Comparison of ENCODE assay signal across 10 cellular contexts in the genomic region with DNA sequence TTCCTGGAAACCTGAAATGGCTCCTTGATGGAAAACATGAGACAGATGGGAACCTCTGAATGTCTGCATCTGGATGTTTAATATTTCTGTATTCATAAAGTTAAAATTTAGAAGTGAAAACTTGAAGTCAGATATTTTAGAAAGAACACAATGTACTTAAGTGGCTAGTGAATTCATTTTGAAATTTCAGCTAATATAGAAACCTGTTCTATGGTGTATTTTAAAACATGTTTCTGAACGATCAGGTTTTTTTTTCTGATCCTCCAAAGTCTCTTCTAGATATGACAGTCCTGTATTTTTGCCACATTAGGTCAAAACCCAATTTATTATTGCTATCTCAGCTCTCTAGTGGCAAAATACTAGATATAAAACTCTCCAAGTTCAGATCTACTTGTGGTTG.
"Had no signal": no experiment of that assay in that cellular context is flagged by ENCODE, and none has a peak within 500 bp of the region (broad histone marks: within the 10 kb centered on the region; RNA-seq: fewer than 3 reads in every experiment).

No MANE protein-coding gene starts in this region.

- H3K4me1 ChIP-seq: thyroid gland had no signal

- H3K36me3 Mint-ChIP-seq: activated naive CD8-positive, alpha-beta T cell treated with anti-CD3 and anti-CD28 coated beads for 36 hours had no signal

- H3K9me3 ChIP-seq: thyroid gland had no signal

- H3K4me2 ChIP-seq: hepatocyte had no signal

- H3K79me2 ChIP-seq: hepatocyte had no signal

- H3K27ac Mint-ChIP-seq: activated naive CD8-positive, alpha-beta T cell treated with anti-CD3 and anti-CD28 coated beads for 36 hours; dendritic cell treated with granulocyte-macrophage colony-stimulating factor and Interleukin-4, amounts not matched to agents 40 ng/mL and 50 ng/mL, for 4 days had no signal

- H3K27me3 Mint-ChIP-seq: activated naive CD8-positive, alpha-beta T cell treated with anti-CD3 and anti-CD28 coated beads for 36 hours; dendritic cell treated with granulocyte-macrophage colony-stimulating factor and Interleukin-4, amounts not matched to agents 40 ng/mL and 50 ng/mL, for 4 days had no signal

- H3K4me3 Mint-ChIP-seq: activated naive CD8-positive, alpha-beta T cell treated with anti-CD3 and anti-CD28 coated beads for 36 hours; dendritic cell treated with granulocyte-macrophage colony-stimulating factor and Interleukin-4, amounts not matched to agents 40 ng/mL and 50 ng/mL, for 4 days had no signal

- H3K36me3 ChIP-seq: brain microvascular endothelial cell, thyroid gland had no signal

- H2AFZ ChIP-seq: hepatocyte had no signal

- H3K27ac ChIP-seq: brain microvascular endothelial cell, hepatocyte, thyroid gland had no signal

- H3K27me3 ChIP-seq: brain microvascular endothelial cell, hepatocyte, thyroid gland had no signal

- DNase-seq: activated effector memory CD4-positive, alpha-beta T cell treated with anti-CD3 and anti-CD28 coated beads, Interleukin-2, amount 50 U/mL, for 16 hours; activated naive CD8-positive, alpha-beta T cell treated with anti-CD3 and anti-CD28 coated beads for 36 hours; activated T-cell treated with anti-CD3 and anti-CD28 coated beads, Interleukin-2, amount 50 U/mL, for 1 hour; brain microvascular endothelial cell; kidney glomerular epithelial cell; posterior cingulate gyrus; stimulated activated CD4-positive, alpha-beta T cell treated with anti-CD3 and anti-CD28 coated beads, Interleukin-4, amount 100 ng/mL, for 4 hours; thyroid gland had no signal

- H3K4me1 Mint-ChIP-seq: activated naive CD8-positive, alpha-beta T cell treated with anti-CD3 and anti-CD28 coated beads for 36 hours had no signal

- H3K4me3 ChIP-seq: hepatocyte, thyroid gland had no signal
